Comparison of ENCODE assay signal across 8 cellular contexts in genomic region chr3:156674046-156674910, GRCh38.
DNase-seq lines count a peak whose midpoint lies in the region; ATAC-seq lines count a peak whose summit lies in the region.

A gene with protein sequence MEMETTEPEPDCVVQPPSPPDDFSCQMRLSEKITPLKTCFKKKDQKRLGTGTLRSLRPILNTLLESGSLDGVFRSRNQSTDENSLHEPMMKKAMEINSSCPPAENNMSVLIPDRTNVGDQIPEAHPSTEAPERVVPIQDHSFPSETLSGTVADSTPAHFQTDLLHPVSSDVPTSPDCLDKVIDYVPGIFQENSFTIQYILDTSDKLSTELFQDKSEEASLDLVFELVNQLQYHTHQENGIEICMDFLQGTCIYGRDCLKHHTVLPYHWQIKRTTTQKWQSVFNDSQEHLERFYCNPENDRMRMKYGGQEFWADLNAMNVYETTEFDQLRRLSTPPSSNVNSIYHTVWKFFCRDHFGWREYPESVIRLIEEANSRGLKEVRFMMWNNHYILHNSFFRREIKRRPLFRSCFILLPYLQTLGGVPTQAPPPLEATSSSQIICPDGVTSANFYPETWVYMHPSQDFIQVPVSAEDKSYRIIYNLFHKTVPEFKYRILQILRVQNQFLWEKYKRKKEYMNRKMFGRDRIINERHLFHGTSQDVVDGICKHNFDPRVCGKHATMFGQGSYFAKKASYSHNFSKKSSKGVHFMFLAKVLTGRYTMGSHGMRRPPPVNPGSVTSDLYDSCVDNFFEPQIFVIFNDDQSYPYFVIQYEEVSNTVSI (plus strand): TSS chr3:156674590. CDS start chr3:156677698, 3,108 bp downstream.

- DNase-seq in AG20443 (ENCODE audit: low spot score) (peak; percentile 99), NCI-H446 (lab: John Stamatoyannopoulos, UW) (peak; percentile 92 to 99), cerebellar cortex (ENCODE audit: low spot score) (peak; percentile 96), islet precursor cell (peak; percentile 99)
- DNase-seq in stimulated activated CD4-positive, alpha-beta T cell treated with anti-CD3 and anti-CD28 coated beads, Interleukin-12 subunit alpha, Interleukin-12 subunit beta, amount 100 ng/mL, for 48 hours (ENCODE audit: low read depth in 2 of 3, low spot score in 1 of 3) = peak; percentile 94 to 98 (median 95)

- peak; percentile 81 for ATAC-seq in GM19035 (IDR thresholded peaks at IDR 0.05; ENCODE audit: unreplicated experiment)
- peak; percentile 87 for ATAC-seq in HG03354 (IDR thresholded peaks at IDR 0.05; ENCODE audit: poor library complexity, severe bottlenecking, unreplicated experiment)
- peak; percentile 74 to 80 for ATAC-seq in activated CD4-positive, CD25-positive, alpha-beta regulatory T cell treated with anti-CD3 and anti-CD28 coated beads, Interleukin-2, amount 50 U/mL, for 24 hours

Comparison
In these comparisons a context has a peak if more than half of its experiments do, and no peak if none do; other contexts are left out.
1. Peak in every context shown above with its lines: DNase-seq and ATAC-seq.